10 cellular contexts compared by ENCODE assay signal in the genomic region with DNA sequence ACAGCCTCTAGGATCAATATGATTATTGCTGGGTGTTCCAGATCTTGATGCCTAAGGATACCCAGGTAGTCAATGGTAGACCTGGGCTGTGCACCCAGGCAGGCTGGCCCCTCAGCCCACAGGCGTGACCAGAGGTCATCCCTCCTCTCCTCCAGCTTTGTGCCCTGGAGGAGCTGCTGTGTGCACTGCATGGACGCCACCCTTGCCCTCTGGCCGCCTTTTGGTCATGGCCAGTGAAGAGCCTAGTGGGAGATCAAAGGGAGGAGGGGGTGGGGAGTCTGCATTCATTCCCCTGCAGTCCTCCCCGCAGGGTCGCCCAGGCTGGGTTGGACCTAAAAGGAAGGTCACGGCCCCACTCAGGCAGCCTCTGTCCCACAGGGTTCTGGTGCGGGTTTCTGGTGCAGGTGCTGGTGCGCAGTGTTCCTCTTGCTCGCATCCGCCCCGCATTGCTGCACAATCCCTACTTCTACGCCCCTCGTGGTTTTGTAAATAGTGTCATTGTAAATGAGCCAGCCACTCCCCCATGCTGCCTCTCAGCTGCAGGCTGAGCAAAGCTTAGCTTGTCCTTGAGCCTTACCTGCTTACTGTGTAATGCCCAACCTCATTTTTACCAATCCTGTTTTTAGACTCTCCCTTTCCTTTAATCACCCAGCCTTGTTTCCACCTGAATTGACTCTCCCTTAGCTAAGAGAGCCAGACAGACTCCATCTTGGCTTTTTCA. TPM values are rescaled to one million over a fixed set of nuclear protein-coding genes. Genes with fewer than 3 reads are reported as not detected.
A peak's percentile ranks its signal among the peaks of the same experiment; 100 is the strongest.
DNase-seq lines count a peak whose midpoint lies in the region; ATAC-seq and FAIRE-seq lines count a peak whose summit lies in the region.
"Had no signal": no experiment of that assay in that cellular context is flagged by ENCODE, and none has a peak within 500 bp of the region (broad histone marks: within the 10 kb centered on the region; RNA-seq: fewer than 3 reads in every experiment).

No MANE protein-coding gene starts in this region.

- peak overlapping the region; percentile 26 for H4K8ac ChIP-seq in trophoblast cell (ENCODE audit: low read depth, low read length)

- H3K4me3 Mint-ChIP-seq in activated CD8-positive, alpha-beta memory T cell treated with anti-CD3 and anti-CD28 coated beads, Interleukin-2, amount 10 ng/mL, durations not matched to agents 7 days and 5 days = no peak overlapping the region

- no CpG with 5 or more reads among the region's 13 CpGs for WGBS in trophoblast cell (ENCODE audit: extremely low coverage, insufficient coverage, insufficient read length)

- H3K36me3 ChIP-seq in duodenal mucosa (ENCODE audit: control insufficient read depth in 1 of 2, insufficient read depth in 2 of 2, low read length in 2 of 2) (no peaks in the 10 kb centered on the region), trophoblast cell (ENCODE audit: control insufficient read depth in 1 of 2, insufficient read depth in 2 of 2, low read length in 2 of 2) (no peaks in the 10 kb centered on the region)
- H3K36me3 ChIP-seq: heart left ventricle had no signal

- peaks cover 19 to 22% of the 10 kb centered on the region in 2 donors for H3K4me1 ChIP-seq in duodenal mucosa (ENCODE audit: control insufficient read depth in 1 of 2, insufficient read depth in 2 of 2, low read length in 2 of 2)
- H3K4me1 ChIP-seq in trophoblast cell (ENCODE audit: control insufficient read depth in 1 of 2, insufficient read depth in 2 of 2, low read length in 2 of 2) = peaks cover 24% of the 10 kb centered on the region in 2 experiments

- no peak overlapping the region for H3K4ac ChIP-seq in trophoblast cell (ENCODE audit: low read depth, low read length)

- H3K4me3 ChIP-seq in duodenal mucosa (ENCODE audit: low read depth in 1 of 2, low read length in 2 of 2) = no peak overlapping the region
- H3K4me3 ChIP-seq in trophoblast cell (ENCODE audit: low read depth, low read length) = no peak overlapping the region
- H3K4me3 ChIP-seq: heart left ventricle had no signal

- CTCF ChIA-PET in activated CD8-positive, alpha-beta memory T cell treated with anti-CD3 and anti-CD28 coated beads, Interleukin-2, amount 10 ng/mL, durations not matched to agents 7 days and 5 days (lab: Charles Lee) = interaction anchor here (0.7 to 1.1 kb wide), 3 partner anchors 9 to 18 kb away, joined by 3 read pairs; no protein-coding TSS in a partner anchor

- peak; percentile 28 for DNase-seq in GF-D8 (lab: John Stamatoyannopoulos, UW)
- peak; percentile 11 for DNase-seq in MV-4-11 (lab: John Stamatoyannopoulos, UW)
- peak in 1 of 2 donors; percentile 30 for DNase-seq in trophoblast cell
- no peak for DNase-seq in activated CD8-positive, alpha-beta memory T cell treated with anti-CD3 and anti-CD28 coated beads, Interleukin-2, amount 10 ng/mL, durations not matched to agents 7 days and 5 days
- DNase-seq in GM19239 (ENCODE audit: insufficient read length, low spot score) = no peak
- DNase-seq in GOT3 (lab: John Stamatoyannopoulos, UW) = no peak
- DNase-seq: heart left ventricle, NCI-H187 treated with DMSO at 0.1 percent for 48 hours had no signal

- H3K9me3 ChIP-seq in duodenal mucosa (ENCODE audit: control insufficient read depth in 1 of 2, low read length in 2 of 2) (no peaks in the 10 kb centered on the region), trophoblast cell (ENCODE audit: insufficient read depth, low read depth, low read length) (no peaks in the 10 kb centered on the region)
- H3K9me3 ChIP-seq: heart left ventricle had no signal

- H2BK12ac ChIP-seq in trophoblast cell (ENCODE audit: low read length) = no peak overlapping the region

- FAIRE-seq in GM19239 (lab: Jason Lieb, UNC) = no peak

- H2AFZ ChIP-seq in trophoblast cell (ENCODE audit: insufficient read depth, low read length, poor library complexity) = peak overlapping the region; percentile 11

- no peak overlapping the region for H3K4me2 ChIP-seq in trophoblast cell (ENCODE audit: low read length)

- peak overlapping the region; percentile 6 to 21 for H3K9ac ChIP-seq in duodenal mucosa (ENCODE audit: low read depth in 1 of 2, low read length in 2 of 2)
- H3K9ac ChIP-seq in trophoblast cell (ENCODE audit: low read length) = no peak overlapping the region

- H3K27ac ChIP-seq in duodenal mucosa (ENCODE audit: low read depth, low read length) (no peak overlapping the region), trophoblast cell (ENCODE audit: low read depth, low read length) (no peak overlapping the region)
- H3K27ac ChIP-seq: heart left ventricle had no signal

- no peak overlapping the region for H4K91ac ChIP-seq in trophoblast cell (ENCODE audit: low read depth, low read length)

- H3K27ac Mint-ChIP-seq in activated CD8-positive, alpha-beta memory T cell treated with anti-CD3 and anti-CD28 coated beads, Interleukin-2, amount 10 ng/mL, durations not matched to agents 7 days and 5 days = no peak overlapping the region

- no peak overlapping the region for H2BK5ac ChIP-seq in trophoblast cell (ENCODE audit: low read depth, low read length, poor library complexity)

- H3K23ac ChIP-seq in trophoblast cell (ENCODE audit: low read length) = no peak overlapping the region

- H3K79me2 ChIP-seq in trophoblast cell (ENCODE audit: control insufficient read depth, insufficient read depth, low read length, poor library complexity) = no peaks in the 10 kb centered on the region

- no peak overlapping the region for H4K12ac ChIP-seq in trophoblast cell (ENCODE audit: low read depth, low read length)

- H3K14ac ChIP-seq in trophoblast cell (ENCODE audit: low read length) = no peak overlapping the region

- H3K36me3 Mint-ChIP-seq in activated CD8-positive, alpha-beta memory T cell treated with anti-CD3 and anti-CD28 coated beads, Interleukin-2, amount 10 ng/mL, durations not matched to agents 7 days and 5 days = no peaks in the 10 kb centered on the region

- peaks cover 18% of the 10 kb centered on the region for H3K4me1 Mint-ChIP-seq in activated CD8-positive, alpha-beta memory T cell treated with anti-CD3 and anti-CD28 coated beads, Interleukin-2, amount 10 ng/mL, durations not matched to agents 7 days and 5 days

- ATAC-seq in activated CD8-positive, alpha-beta memory T cell treated with anti-CD3 and anti-CD28 coated beads, Interleukin-2, amount 10 ng/mL, durations not matched to agents 7 days and 5 days = no peak
- ATAC-seq: HCT116 had no signal

- H2BK120ac ChIP-seq in trophoblast cell (ENCODE audit: insufficient read depth, low read length, poor library complexity) = no peak overlapping the region

- H3K79me1 ChIP-seq in trophoblast cell (ENCODE audit: low read length) = peaks cover 2% of the 10 kb centered on the region

- H3K27me3 Mint-ChIP-seq in activated CD8-positive, alpha-beta memory T cell treated with anti-CD3 and anti-CD28 coated beads, Interleukin-2, amount 10 ng/mL, durations not matched to agents 7 days and 5 days = no peaks in the 10 kb centered on the region

- H3K9me3 Mint-ChIP-seq in activated CD8-positive, alpha-beta memory T cell treated with anti-CD3 and anti-CD28 coated beads, Interleukin-2, amount 10 ng/mL, durations not matched to agents 7 days and 5 days (ENCODE audit: low read depth) = no peaks in the 10 kb centered on the region

- H3K27me3 ChIP-seq in duodenal mucosa (ENCODE audit: control insufficient read depth in 1 of 2, insufficient read depth in 2 of 2, low read length in 2 of 2) = no peaks in the 10 kb centered on the region
- no peaks in the 10 kb centered on the region for H3K27me3 ChIP-seq in trophoblast cell (ENCODE audit: insufficient read depth, low read length)
- H3K27me3 ChIP-seq: heart left ventricle had no signal

- H2AK5ac ChIP-seq in trophoblast cell (ENCODE audit: low read length) = no peak overlapping the region

- H3K18ac ChIP-seq in trophoblast cell (ENCODE audit: low read length) = no peak overlapping the region

RNA-seq across cellular contexts. Expression of gene PSMA6, which starts 55.3 kb away (rescaled TPM):
- 454 and 493 TPM in 2 replicates for polyA plus RNA-seq in trophoblast cell (2013)
- total RNA-seq in activated CD8-positive, alpha-beta memory T cell treated with anti-CD3 and anti-CD28 coated beads, Interleukin-2, amount 10 ng/mL, durations not matched to agents 7 days and 5 days = 100 to 1,000 TPM; 251 to 299 TPM

RNA-seq across cellular contexts. Expression of gene NFKBIA, which starts 57.1 kb away (rescaled TPM):
- polyA plus RNA-seq in trophoblast cell (2013) = 116 and 119 TPM in 2 replicates
- total RNA-seq in activated CD8-positive, alpha-beta memory T cell treated with anti-CD3 and anti-CD28 coated beads, Interleukin-2, amount 10 ng/mL, durations not matched to agents 7 days and 5 days = 100 to 1,000 TPM in 1 of 2 experiments, 10 to 100 TPM in 1; 82.9 to 245 TPM

Comparison
In these comparisons a context has a peak if more than half of its experiments do, and no peak if none do; other contexts are left out.
1. DNase-seq: peak in GF-D8 (single experiment) and MV-4-11 (single experiment); none in activated CD8-positive, alpha-beta memory T cell treated with anti-CD3 and anti-CD28 coated beads, Interleukin-2, amount 10 ng/mL, durations not matched to agents 7 days and 5 days (single experiment), GM19239 (single experiment) and GOT3 (single experiment).